ENCODE assay signal across 7 cellular contexts in the genomic region with DNA sequence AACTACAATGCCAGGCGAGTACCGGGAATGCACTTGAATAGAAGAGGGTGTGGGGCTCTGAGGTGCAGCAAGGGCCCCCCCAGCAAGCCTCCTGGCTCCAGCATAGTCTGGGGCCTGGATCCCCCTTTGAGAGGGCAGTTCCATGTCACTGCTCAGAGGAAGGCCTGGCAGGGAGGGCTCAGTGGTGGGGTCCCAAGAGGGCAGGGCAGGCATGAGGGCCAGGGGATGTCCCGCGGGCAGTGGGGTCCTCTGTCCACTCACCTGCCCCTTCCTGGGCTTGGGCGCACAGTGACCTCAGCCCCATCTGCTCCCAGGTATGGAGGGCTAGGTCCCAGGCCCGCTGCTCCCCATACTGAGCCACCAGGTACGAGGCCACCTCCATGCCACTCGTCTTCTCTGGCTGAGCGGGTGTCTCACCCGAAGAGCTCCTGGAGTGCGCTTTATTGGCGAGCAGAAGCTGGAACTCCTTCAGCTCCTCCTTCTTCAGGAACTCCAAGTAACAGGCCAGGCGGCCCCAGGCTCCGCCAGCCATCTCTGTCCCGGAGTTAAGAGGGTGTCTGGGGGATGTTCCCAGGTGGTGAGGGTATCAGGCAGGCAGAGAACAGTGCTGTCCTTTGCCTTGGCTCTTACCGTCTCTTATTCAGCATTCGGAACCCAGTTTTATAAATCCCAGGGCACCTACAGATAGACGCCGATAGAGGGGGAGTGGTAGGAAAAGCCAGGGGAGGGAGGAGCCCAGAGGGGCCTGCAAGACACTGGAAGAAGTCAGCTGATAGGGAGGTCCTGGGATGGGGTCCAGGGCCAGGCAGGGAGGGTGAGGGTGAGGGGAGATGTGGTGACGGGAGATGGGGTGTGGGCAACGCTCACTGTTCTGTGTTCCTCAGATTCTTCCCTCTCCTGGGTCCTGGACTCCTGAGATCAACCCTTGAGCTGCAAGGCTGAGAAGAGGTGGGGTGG. TPM values are rescaled to one million over a fixed set of nuclear protein-coding genes. Genes with fewer than 3 reads are reported as not detected.
A peak's percentile ranks its signal among the peaks of the same experiment; 100 is the strongest.
DNase-seq lines count a peak whose midpoint lies in the region; ATAC-seq and TF ChIP-seq lines count a peak whose summit lies in the region.

No MANE protein-coding gene starts in this region.

- peak; percentile 28 for DNase-seq in LHCN-M2 (ENCODE audit: low read depth)
- peak; percentile 46 for DNase-seq in endodermal cell
- peak; percentile 29 to 58 for DNase-seq in psoas muscle
- no peak for DNase-seq in left lobe of liver (ENCODE audit: low spot score)
- DNase-seq in globus pallidus (ENCODE audit: low spot score): no peak
- no peak for DNase-seq in NCI-H1417 (lab: John Stamatoyannopoulos, UW)

- ATAC-seq in GM19467 (IDR thresholded peaks at IDR 0.05; ENCODE audit: unreplicated experiment) (peak; percentile 6), psoas muscle (peak in 2 of 4 donors; percentile 9 to 14), left lobe of liver (no peak)

- H3K27me3 ChIP-seq in endodermal cell (ENCODE audit: control insufficient read depth, insufficient read depth, low read length, poor library complexity, severe bottlenecking): no peaks in the 10 kb centered on the region
- H3K27me3 ChIP-seq in psoas muscle (ENCODE audit: insufficient read depth in 3 of 3, low read length in 2 of 3): no peaks in the 10 kb centered on the region

- H3K36me3 Mint-ChIP-seq in endodermal cell (ENCODE audit: low read depth): no peaks in the 10 kb centered on the region

- H3K9ac ChIP-seq in endodermal cell (ENCODE audit: extremely low read depth, low read length, poor library complexity, severe bottlenecking): no peak overlapping the region

- H3K27ac Mint-ChIP-seq in endodermal cell: peak overlapping the region; percentile 35

- H3K9me3 ChIP-seq in endodermal cell (ENCODE audit: control insufficient read depth, low read length): no peaks in the 10 kb centered on the region
- no peaks in the 10 kb centered on the region for H3K9me3 ChIP-seq in psoas muscle

- H3K4me1 Mint-ChIP-seq in endodermal cell: no peaks in the 10 kb centered on the region

- TF ChIP-seq CTCF in endodermal cell (conservative IDR thresholded peaks at IDR 0.05): no peak
- no peak for TF ChIP-seq CTCF in psoas muscle (IDR thresholded peaks at IDR 0.05)

- H3K4me3 Mint-ChIP-seq in endodermal cell: no peak overlapping the region

- H3K36me3 ChIP-seq in endodermal cell (ENCODE audit: control insufficient read depth, insufficient read depth, low read length) (no peaks in the 10 kb centered on the region), psoas muscle (ENCODE audit: insufficient read depth in 1 of 2, low read depth in 1 of 2) (peaks cover 0 to 4% of the 10 kb centered on the region in 2 donors)

- H3K4me3 ChIP-seq in endodermal cell (ENCODE audit: low read length): no peak overlapping the region
- H3K4me3 ChIP-seq in psoas muscle: peak overlapping the region; percentile 63

- H3K9me3 Mint-ChIP-seq in endodermal cell: peaks cover 3% of the 10 kb centered on the region

- intact Hi-C loops in psoas muscle (cut with DNase I): no loop called here

- H3K27ac ChIP-seq in endodermal cell (ENCODE audit: low read depth, low read length): no peak overlapping the region
- H3K27ac ChIP-seq in psoas muscle: peak overlapping the region; percentile 73

- no peaks in the 10 kb centered on the region for H3K27me3 Mint-ChIP-seq in endodermal cell (ENCODE audit: insufficient read depth)

- 90 to 98% methylated on average over 5 to 21 of the region's 21 CpGs for WGBS in endodermal cell (ENCODE audit: insufficient coverage in 1 of 2, insufficient read length in 1 of 2), 2 experiments
- 64 to 79% (median 69%) methylated on average over 21 of the region's 21 CpGs for WGBS in psoas muscle, 3 donors

- H3K4me1 ChIP-seq in endodermal cell (ENCODE audit: control insufficient read depth, insufficient read depth, low read length) (no peaks in the 10 kb centered on the region), psoas muscle (peaks cover 21% of the 10 kb centered on the region)

RNA-seq across cellular contexts. Expression of gene NLRP1, which starts 0.6 kb away (rescaled TPM):
- total RNA-seq in LHCN-M2 (2014; rRNA removed) (33.3 and 39.0 TPM in 2 replicates), endodermal cell (1 to 10 TPM; 3.6 to 5.4 TPM), psoas muscle (1 to 10 TPM; 2.8 to 5.7 (median 3.6) TPM), left lobe of liver (2.6 TPM)
- polyA plus RNA-seq in LHCN-M2 (2012): 40.0 TPM
- 141 TPM for polyA plus RNA-seq in endodermal cell (2013, experiment 1 of 2)
- polyA plus RNA-seq in endodermal cell (2013, experiment 2 of 2): 156 TPM
- polyA plus RNA-seq in psoas muscle: 1 to 10 TPM; 2.7 to 3.7 (median 3.1) TPM

Comparison
In these comparisons a context has a peak if more than half of its experiments do, and no peak if none do; other contexts are left out.
1. DNase-seq: peak in LHCN-M2 (single experiment), endodermal cell (single experiment) and psoas muscle (2 of 2); none in left lobe of liver (single experiment), globus pallidus (single experiment) and NCI-H1417 (0 of 3).